ENCODE assay signal across 16 cellular contexts in the genomic region with DNA sequence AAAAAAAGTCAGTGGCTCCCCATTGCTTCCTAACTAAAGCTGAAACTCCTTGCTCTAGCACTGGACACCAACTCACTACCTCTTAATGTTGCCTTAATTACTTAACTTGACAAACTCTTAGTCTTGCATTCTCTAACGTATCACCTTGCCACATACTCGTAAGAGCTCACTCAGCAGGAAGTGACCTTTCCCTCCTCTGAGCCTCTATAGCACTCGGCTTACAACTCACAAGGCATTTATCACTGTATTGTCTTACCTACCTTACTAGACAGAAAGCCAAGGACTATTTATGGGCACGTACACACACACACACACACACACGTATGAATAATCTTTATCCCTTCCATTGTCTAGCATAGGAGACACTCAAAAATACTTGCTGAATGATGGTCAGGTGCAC. TPM values are rescaled to one million over a fixed set of nuclear protein-coding genes. Genes with fewer than 3 reads are reported as not detected.
DNase-seq lines count a peak whose midpoint lies in the region; ATAC-seq lines count a peak whose summit lies in the region.
"Had no signal": no experiment of that assay in that cellular context is flagged by ENCODE, and none has a peak within 500 bp of the region (broad histone marks: within the 10 kb centered on the region; RNA-seq: fewer than 3 reads in every experiment).

No MANE protein-coding gene starts in this region.

- peaks cover 75% of the 10 kb centered on the region for H3K4me1 Mint-ChIP-seq in activated naive CD4-positive, alpha-beta T cell treated with anti-CD3 and anti-CD28 coated beads for 36 hours (ENCODE audit: low read depth)
- H3K4me1 Mint-ChIP-seq in activated T-helper 17 cell treated with anti-CD3 and anti-CD28 coated beads, Interleukin-2, amount 50 U/mL, for 72 hours, result peaks cover 16% of the 10 kb centered on the region

- CTCF ChIA-PET in activated naive CD4-positive, alpha-beta T cell treated with anti-CD3 and anti-CD28 coated beads for 36 hours (lab: Charles Lee), result interaction anchor here (1.0 kb wide), 1 partner anchor 348 kb away, joined by 3 read pairs; no protein-coding TSS in a partner anchor

- H3K9me3 ChIP-seq in thymus (ENCODE audit: control insufficient read depth), result no peaks in the 10 kb centered on the region
- H3K9me3 ChIP-seq: heart right ventricle had no signal

- peak; percentile 52 for DNase-seq in activated naive CD4-positive, alpha-beta T cell treated with anti-CD3 and anti-CD28 coated beads for 36 hours
- DNase-seq in activated naive CD4-positive, alpha-beta T cell treated with anti-CD3 and anti-CD28 coated beads, Interleukin-2, amount 50 U/mL, for 16 hours, result no peak
- DNase-seq in left colon (no peak), cardiac septum (ENCODE audit: low spot score) (no peak), ureter (ENCODE audit: low spot score) (no peak)
- DNase-seq: brain microvascular endothelial cell, EL, H9, heart right ventricle, NCI-H524 treated with DMSO at 0.1 percent for 48 hours, posterior cingulate gyrus, Right ventricle myocardium superior had no signal

- no peaks in the 10 kb centered on the region for H3K36me3 ChIP-seq in thymus (ENCODE audit: control insufficient read depth, insufficient read depth)
- H3K36me3 ChIP-seq: brain microvascular endothelial cell had no signal

- intact Hi-C loops in activated naive CD4-positive, alpha-beta T cell treated with anti-CD3 and anti-CD28 coated beads for 36 hours (cut with micrococcal nuclease), result loop anchor here (1.0 to 10.0 kb wide), 3 partner anchors 22 to 815 kb away; a partner anchor contains a TSS
- intact Hi-C loops in left colon (cut with DNase I, micrococcal nuclease) (no loop called here), cardiac septum (cut with DNase I) (no loop called here)

- H3K27ac ChIP-seq in thymus (ENCODE audit: low read depth), result peak overlapping the region; percentile 9
- H3K27ac ChIP-seq: brain microvascular endothelial cell, heart right ventricle had no signal

- peak; percentile 36 for ATAC-seq in activated T-helper 17 cell treated with anti-CD3 and anti-CD28 coated beads, Interleukin-2, amount 50 U/mL, for 72 hours (replicated peaks)
- peak; percentile 97 for ATAC-seq in left colon
- no peak for ATAC-seq in GM19463 (IDR thresholded peaks at IDR 0.05; ENCODE audit: unreplicated experiment)
- ATAC-seq: heart right ventricle had no signal

- no peaks in the 10 kb centered on the region for H3K9me3 Mint-ChIP-seq in activated naive CD4-positive, alpha-beta T cell treated with anti-CD3 and anti-CD28 coated beads for 36 hours
- H3K9me3 Mint-ChIP-seq in activated T-helper 17 cell treated with anti-CD3 and anti-CD28 coated beads, Interleukin-2, amount 50 U/mL, for 72 hours, result no peaks in the 10 kb centered on the region
- H3K9me3 Mint-ChIP-seq: H9 had no signal

- peak overlapping the region; percentile 19 for H3K4me3 Mint-ChIP-seq in activated naive CD4-positive, alpha-beta T cell treated with anti-CD3 and anti-CD28 coated beads for 36 hours
- no peak overlapping the region for H3K4me3 Mint-ChIP-seq in activated T-helper 17 cell treated with anti-CD3 and anti-CD28 coated beads, Interleukin-2, amount 50 U/mL, for 72 hours
- H3K4me3 Mint-ChIP-seq: H9 had no signal

- peaks cover 28% of the 10 kb centered on the region for H3K4me1 ChIP-seq in thymus (ENCODE audit: control insufficient read depth, insufficient read depth, low read length)

- no peaks in the 10 kb centered on the region for H3K27me3 Mint-ChIP-seq in activated naive CD4-positive, alpha-beta T cell treated with anti-CD3 and anti-CD28 coated beads for 36 hours (ENCODE audit: low read depth)
- H3K27me3 Mint-ChIP-seq in activated T-helper 17 cell treated with anti-CD3 and anti-CD28 coated beads, Interleukin-2, amount 50 U/mL, for 72 hours, result no peaks in the 10 kb centered on the region

- 63% methylated on average over 5 of the region's 5 CpGs for WGBS in thymus

- peak overlapping the region; percentile 68 for H3K27ac Mint-ChIP-seq in activated naive CD4-positive, alpha-beta T cell treated with anti-CD3 and anti-CD28 coated beads for 36 hours
- no peak overlapping the region for H3K27ac Mint-ChIP-seq in activated T-helper 17 cell treated with anti-CD3 and anti-CD28 coated beads, Interleukin-2, amount 50 U/mL, for 72 hours

- no peak overlapping the region for H3K4me3 ChIP-seq in thymus (ENCODE audit: low read length)
- H3K4me3 ChIP-seq: heart right ventricle had no signal

- no peaks in the 10 kb centered on the region for H3K27me3 ChIP-seq in thymus (ENCODE audit: control insufficient read depth, insufficient read depth)
- H3K27me3 ChIP-seq: brain microvascular endothelial cell, heart right ventricle had no signal

- no peaks in the 10 kb centered on the region for H3K36me3 Mint-ChIP-seq in activated naive CD4-positive, alpha-beta T cell treated with anti-CD3 and anti-CD28 coated beads for 36 hours (ENCODE audit: low read depth)
- H3K36me3 Mint-ChIP-seq in activated T-helper 17 cell treated with anti-CD3 and anti-CD28 coated beads, Interleukin-2, amount 50 U/mL, for 72 hours (ENCODE audit: low read depth), result peaks cover 7% of the 10 kb centered on the region

RNA-seq across cellular contexts. Expression of a gene that starts 21.2 kb away (rescaled TPM):
- 10 to 100 TPM; 16.0 to 18.2 TPM for total RNA-seq in activated naive CD4-positive, alpha-beta T cell treated with anti-CD3 and anti-CD28 coated beads for 36 hours
- 10 to 100 TPM in 1 of 2 donors, 1 to 10 TPM in 1; 8.3 to 14.0 TPM for total RNA-seq in activated T-helper 17 cell treated with anti-CD3 and anti-CD28 coated beads, Interleukin-2, amount 50 U/mL, for 72 hours
- total RNA-seq in left colon (1 to 10 TPM; 6.3 to 6.5 TPM), cardiac septum (4.6 TPM), ureter (16.4 TPM)
- 11.2 TPM for polyA plus RNA-seq in thymus

RNA-seq across cellular contexts. Expression of a gene that starts 39.4 kb away (rescaled TPM):
- not detected for total RNA-seq in activated naive CD4-positive, alpha-beta T cell treated with anti-CD3 and anti-CD28 coated beads for 36 hours
- not detected for total RNA-seq in activated T-helper 17 cell treated with anti-CD3 and anti-CD28 coated beads, Interleukin-2, amount 50 U/mL, for 72 hours
- total RNA-seq in left colon (1 to 10 TPM in 1 of 2 donors, not detected in 1; 4.8 TPM), cardiac septum (not detected), ureter (not detected)
- polyA plus RNA-seq in thymus, result 0.21 TPM
- total RNA-seq: H9, lung microvascular endothelial cell, Right ventricle myocardium superior had no signal
